In the genomic region with DNA sequence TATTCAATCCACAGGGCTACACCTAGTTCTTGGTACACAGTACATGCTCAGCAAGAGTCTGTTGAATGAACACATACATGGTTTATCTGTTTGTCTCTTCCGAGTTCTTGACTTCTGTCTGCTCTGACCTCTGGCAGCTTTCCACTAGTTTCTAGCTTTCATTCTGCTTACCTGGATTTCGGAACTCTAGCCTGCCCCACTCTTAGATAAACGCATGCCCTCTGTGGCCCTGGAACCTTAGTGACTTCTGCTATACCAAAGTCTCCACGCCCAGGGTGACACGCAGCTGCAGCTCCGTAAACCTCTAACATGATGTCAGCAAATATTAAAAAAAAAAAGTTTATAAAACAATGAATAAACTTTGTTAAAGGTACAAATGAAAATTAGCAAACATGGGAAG, we compare ENCODE assay signal across 24 cellular contexts. TPM values are rescaled to one million over a fixed set of nuclear protein-coding genes. Genes with fewer than 3 reads are reported as not detected.
DNase-seq lines count a peak whose midpoint lies in the region; ATAC-seq, FAIRE-seq and TF ChIP-seq lines count a peak whose summit lies in the region.
"Had no signal": no experiment of that assay in that cellular context is flagged by ENCODE, and none has a peak within 500 bp of the region (broad histone marks: within the 10 kb centered on the region; RNA-seq: fewer than 3 reads in every experiment).

No MANE protein-coding gene starts in this region.

- FAIRE-seq in GM12891 (lab: Jason Lieb, UNC) = no peak
- FAIRE-seq: endothelial cell of umbilical vein, GM18507 had no signal

- no peak overlapping the region for H3K27ac ChIP-seq in CD8-positive, alpha-beta T cell (ENCODE audit: low read depth, low read length)
- H3K27ac ChIP-seq in ascending aorta = peak overlapping the region; percentile 92 to 93

- intact Hi-C loops in CD8-positive, alpha-beta T cell (cut with DNase I, micrococcal nuclease) = loop anchor here (2.0 to 10.0 kb wide), 13 partner anchors 61 to 1637 kb away; partner anchors contain the start of genes ACSL1 (in 2 of the 2), IRF2 (in 2 of the 2), ANKRD37 (in 1 of the 2) and CASP3 (in 1 of the 2)
- intact Hi-C loops in ascending aorta (cut with DNase I) (loop anchor here (5.0 to 10.0 kb wide), 2 partner anchors 314 to 1003 kb away; partner anchors contain the start of gene ACSL1), mucosa of descending colon (cut with DNase I, micrococcal nuclease) (no loop called here)

- no peak for ATAC-seq in CD8-positive, alpha-beta T cell
- ATAC-seq in left lobe of liver (peak; percentile 42), mucosa of descending colon (no peak)
- ATAC-seq: activated T-cell treated with anti-CD3 and anti-CD28 coated beads, Interleukin-2, amount 50 U/mL, for 4 hours had no signal

- peak overlapping the region; percentile 26 for H3K4me3 Mint-ChIP-seq in CD8-positive, alpha-beta T cell
- H3K4me3 Mint-ChIP-seq in osteocyte (ENCODE audit: unreplicated experiment) = peak overlapping the region; percentile 9

- H3K4me3 ChIP-seq in CD8-positive, alpha-beta T cell (ENCODE audit: low read depth, low read length) = no peak overlapping the region
- H3K4me3 ChIP-seq in ascending aorta (no peak overlapping the region), mucosa of descending colon (no peak overlapping the region)

- POLR2A ChIA-PET in CD8-positive, alpha-beta T cell (lab: Charles Lee) = interaction anchor here (0.7 to 2.3 kb wide), 5 partner anchors 58 to 1093 kb away, joined by 3 to 10 read pairs (median 5); partner anchors contain the start of genes CENPU and SNX25

- no peaks in the 10 kb centered on the region for H3K36me3 ChIP-seq in CD8-positive, alpha-beta T cell (ENCODE audit: insufficient read depth, low read length)
- H3K36me3 ChIP-seq in ascending aorta (peaks cover 3 to 9% of the 10 kb centered on the region in 2 donors), mucosa of descending colon (ENCODE audit: low read depth) (no peaks in the 10 kb centered on the region)

- H3K9me3 Mint-ChIP-seq in CD8-positive, alpha-beta T cell = no peaks in the 10 kb centered on the region
- no peaks in the 10 kb centered on the region for H3K9me3 Mint-ChIP-seq in osteocyte (ENCODE audit: unreplicated experiment)
- H3K9me3 Mint-ChIP-seq: activated T-cell treated with anti-CD3 and anti-CD28 coated beads, Interleukin-2, amount 50 U/mL, for 4 hours; T-helper 1 cell treated with Interleukin-12 subunit alpha and Interleukin-12 subunit beta and Interleukin-4 antibody, amounts not matched to agents 30 μg/mL and 1 μg/mL, for 36 hours had no signal

- TF ChIP-seq CTCF in CD8-positive, alpha-beta T cell (IDR thresholded peaks at IDR 0.05) = no peak
- TF ChIP-seq CTCF in ascending aorta (IDR thresholded peaks at IDR 0.05) = no peak
- no peak for TF ChIP-seq CTCF in osteocyte (IDR thresholded peaks at IDR 0.05)
- TF ChIP-seq CTCF in mucosa of descending colon (IDR thresholded peaks at IDR 0.05) = no peak

- TF ChIP-seq POLR2A in GM12891 (IDR thresholded peaks at IDR 0.05; ENCODE audit: low read depth, low read length) = no peak

- peaks cover 7% of the 10 kb centered on the region for H3K36me3 Mint-ChIP-seq in CD8-positive, alpha-beta T cell
- peaks cover 5% of the 10 kb centered on the region for H3K36me3 Mint-ChIP-seq in osteocyte (ENCODE audit: unreplicated experiment)

- peaks cover 15% of the 10 kb centered on the region for H3K4me1 ChIP-seq in CD8-positive, alpha-beta T cell (ENCODE audit: insufficient read depth, low read length)
- H3K4me1 ChIP-seq in ascending aorta (peaks cover 3 to 15% of the 10 kb centered on the region in 2 donors), mucosa of descending colon (ENCODE audit: low read depth) (peaks cover 6% of the 10 kb centered on the region)

- H3K27me3 Mint-ChIP-seq in CD8-positive, alpha-beta T cell (ENCODE audit: low read depth) = peaks cover 12% of the 10 kb centered on the region
- H3K27me3 Mint-ChIP-seq in osteocyte (ENCODE audit: unreplicated experiment) = peaks cover 4% of the 10 kb centered on the region

- CTCF ChIA-PET in CD8-positive, alpha-beta T cell (lab: Charles Lee) = interaction anchor here (1.9 to 3.6 kb wide), 4 partner anchors 10 to 102 kb away, joined by 4 to 11 read pairs (median 8); no protein-coding TSS in a partner anchor

- H3K27ac Mint-ChIP-seq in CD8-positive, alpha-beta T cell = no peak overlapping the region
- H3K27ac Mint-ChIP-seq in osteocyte (ENCODE audit: unreplicated experiment) = no peak overlapping the region
- H3K27ac Mint-ChIP-seq: T-helper 1 cell treated with Interleukin-12 subunit alpha and Interleukin-12 subunit beta and Interleukin-4 antibody, amounts not matched to agents 30 μg/mL and 1 μg/mL, for 36 hours had no signal

- peaks cover 20% of the 10 kb centered on the region for H3K4me1 Mint-ChIP-seq in CD8-positive, alpha-beta T cell (ENCODE audit: low read depth)
- H3K4me1 Mint-ChIP-seq in osteocyte (ENCODE audit: unreplicated experiment) = peaks cover 18% of the 10 kb centered on the region

- H3K9me3 ChIP-seq in CD8-positive, alpha-beta T cell (ENCODE audit: low read length) = no peaks in the 10 kb centered on the region
- H3K9me3 ChIP-seq in ascending aorta = no peaks in the 10 kb centered on the region
- H3K9me3 ChIP-seq in mucosa of descending colon = no peaks in the 10 kb centered on the region
- H3K9me3 ChIP-seq: SK-N-SH, upper lobe of left lung had no signal

- no peaks in the 10 kb centered on the region for H3K27me3 ChIP-seq in CD8-positive, alpha-beta T cell (ENCODE audit: insufficient read depth, low read length)
- H3K27me3 ChIP-seq in ascending aorta = no peaks in the 10 kb centered on the region
- H3K27me3 ChIP-seq: upper lobe of left lung had no signal

- DNase-seq in CD8-positive, alpha-beta T cell = no peak
- DNase-seq in ascending aorta (ENCODE audit: low spot score in 2 of 2) (no peak), left lobe of liver (ENCODE audit: low spot score) (peak; percentile 67), osteocyte (ENCODE audit: extremely low spot score, unreplicated experiment) (no peak), NCI-H1105 treated with DMSO at 0.1 percent for 48 hours (lab: John Stamatoyannopoulos, UW) (no peak), mucosa of descending colon (no peak), GM12891 (ENCODE audit: insufficient read length, low spot score) (no peak)
- no peak for DNase-seq in stimulated activated CD4-positive, alpha-beta T cell treated with anti-CD3 and anti-CD28 coated beads, Interleukin-4, amount 100 ng/mL, for 1 hour
- DNase-seq: activated CD4-positive, alpha-beta T cell treated with anti-CD3 and anti-CD28 coated beads for 1 hour; activated naive CD4-positive, alpha-beta T cell; activated T-cell treated with anti-CD3 and anti-CD28 coated beads, Interleukin-2, amount 50 U/mL, for 4 hours; DND-41; mesenchymal stem cell; NCI-H146; NCI-H2107; retina; RPMI8226; SK-N-SH; stimulated activated CD4-positive, alpha-beta T cell treated with anti-CD3 and anti-CD28 coated beads, Interleukin-2, amount 100 ng/mL, for 48 hours; substantia nigra; upper lobe of left lung had no signal

TF ChIP-seq in GM12891, 5 proteins besides CTCF, POLR2A, EP300 and RAD21:
- no peak for TF ChIP-seq PAX5 (IDR thresholded peaks at IDR 0.05; ENCODE audit: insufficient read depth, low read length, severe bottlenecking)
- TF ChIP-seq POLR2AphosphoS5 (IDR thresholded peaks at IDR 0.05; ENCODE audit: low read depth, low read length) = no peak
- no peak for TF ChIP-seq TAF1 (IDR thresholded peaks at IDR 0.05; ENCODE audit: low read depth, low read length)
- TF ChIP-seq POU2F2 (IDR thresholded peaks at IDR 0.05; ENCODE audit: low read depth, low read length) = no peak
- no peak for TF ChIP-seq SPI1 (IDR thresholded peaks at IDR 0.05; ENCODE audit: low read depth, low read length)

RNA-seq across cellular contexts. Expression of gene SLC25A4, which starts 1.3 kb away (rescaled TPM):
- 10 to 100 TPM; 10.0 to 11.0 TPM for total RNA-seq in CD8-positive, alpha-beta T cell
- total RNA-seq in ascending aorta = 19.6 TPM
- total RNA-seq in left lobe of liver = 30.6 TPM
- 25.6 and 27.7 TPM in 2 replicates for total RNA-seq in osteocyte
- 100 to 1,000 TPM in 1 of 3 donors, 10 to 100 TPM in 2; 30.6 to 115 (median 31.9) TPM for total RNA-seq in mucosa of descending colon
- polyA plus RNA-seq in GM12891 (2012; ENCODE audit: low read depth, missing spikeins) = 29.5 TPM

Comparison
In these comparisons a context has a peak if more than half of its experiments do, and no peak if none do; other contexts are left out.
1. intact Hi-C loops: an anchor here in CD8-positive, alpha-beta T cell (2.0 to 10.0 kb wide) and ascending aorta (5.0 to 10.0 kb wide); none called in mucosa of descending colon.